6 cellular contexts compared by ENCODE assay signal in the genomic region with DNA sequence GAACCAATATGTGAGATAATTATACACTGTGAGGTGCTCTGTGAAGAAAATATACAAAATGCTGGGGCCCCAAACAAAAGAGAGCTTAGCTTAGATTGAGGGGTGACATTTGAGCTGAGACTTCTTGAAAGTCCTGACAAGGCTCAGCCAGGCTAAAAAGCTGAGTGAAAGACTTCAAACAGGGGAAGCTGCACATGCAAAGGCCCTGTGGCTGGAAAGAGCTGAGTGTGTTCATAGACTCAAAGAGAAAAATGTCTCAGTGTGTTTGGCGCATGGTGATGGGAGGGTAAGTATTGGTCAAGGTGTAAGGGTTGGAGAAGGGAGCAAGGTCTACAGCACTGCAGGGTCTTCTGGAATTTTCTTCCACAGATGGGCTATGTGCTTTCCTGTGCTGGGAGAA.
"Had no signal": no experiment of that assay in that cellular context is flagged by ENCODE, and none has a peak within 500 bp of the region (broad histone marks: within the 10 kb centered on the region; RNA-seq: fewer than 3 reads in every experiment).

No MANE protein-coding gene starts in this region.

- H3K4me3 ChIP-seq: GM23338, HAP-1 had no signal

- H3K9me3 Mint-ChIP-seq: GM23338 had no signal

- H3K27ac Mint-ChIP-seq: GM23338 had no signal

- H2AFZ ChIP-seq: GM23338 had no signal

- H3K36me3 ChIP-seq: HAP-1 had no signal

- FAIRE-seq: HTR-8/SVneo had no signal

- H3K4me3 Mint-ChIP-seq: GM23338 had no signal

- H3K4me2 ChIP-seq: KMS-11 had no signal

- H3K27ac ChIP-seq: KMS-11 had no signal

- H3K9me3 ChIP-seq: HAP-1 had no signal

- H3K9ac ChIP-seq: KMS-11 had no signal

- DNase-seq: IMR-90, KBM-7 had no signal
